Comparison of ENCODE assay signal across 16 cellular contexts in the genomic region with DNA sequence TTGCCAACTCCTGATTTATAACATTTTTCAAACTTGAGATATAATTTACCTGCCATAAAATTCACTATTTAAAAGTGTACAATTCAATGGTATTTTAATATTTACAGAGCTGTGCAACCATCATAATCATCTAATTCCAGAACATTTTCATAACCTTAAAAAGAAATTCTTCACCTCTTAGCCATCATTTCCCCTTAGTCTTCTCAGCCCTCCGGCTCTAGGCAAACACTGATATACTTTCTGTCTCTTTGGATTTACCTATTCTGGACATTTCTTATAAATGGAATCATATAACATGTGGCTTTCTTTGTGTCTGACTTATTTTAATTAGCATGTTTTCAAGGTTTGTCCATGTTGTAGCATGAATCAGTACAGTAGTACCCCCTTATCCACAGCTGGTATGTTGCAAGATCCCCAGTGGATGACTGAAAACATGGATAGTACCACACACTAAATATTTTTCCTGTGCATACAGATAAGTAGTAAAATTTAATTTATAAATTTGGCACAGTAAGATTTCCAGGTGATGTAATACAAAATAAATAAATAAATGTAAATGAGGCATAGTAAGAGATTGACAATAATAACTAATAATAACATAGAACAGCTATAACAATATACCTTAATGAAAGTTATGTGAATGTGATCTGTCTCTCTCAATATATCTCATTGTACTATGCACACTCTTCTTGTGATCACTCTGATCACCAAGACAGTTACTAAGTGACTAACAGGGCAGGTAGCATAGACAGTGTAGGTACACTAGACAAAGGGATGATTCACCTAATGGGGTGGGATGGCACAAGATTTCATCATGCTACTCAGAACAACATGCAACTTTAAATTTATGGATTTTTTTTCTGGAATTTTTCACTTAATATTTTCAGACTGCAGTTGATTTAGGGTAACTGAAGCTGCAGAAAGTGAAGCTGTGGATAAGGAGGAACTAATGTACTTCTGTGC.
DNase-seq lines count a peak whose midpoint lies in the region; ATAC-seq and TF ChIP-seq lines count a peak whose summit lies in the region.
"Had no signal": no experiment of that assay in that cellular context is flagged by ENCODE, and none has a peak within 500 bp of the region (broad histone marks: within the 10 kb centered on the region; RNA-seq: fewer than 3 reads in every experiment).

No MANE protein-coding gene starts in this region.

- H3K27me3 Mint-ChIP-seq in HFFc6 (ENCODE audit: insufficient read depth) (peaks cover 6% of the 10 kb centered on the region; the same call in 1 of the 2 replicates), WTC11 (ENCODE audit: low read depth) (no peaks in the 10 kb centered on the region), endodermal cell (ENCODE audit: insufficient read depth) (no peaks in the 10 kb centered on the region)
- H3K27me3 Mint-ChIP-seq in activated CD8-positive, alpha-beta memory T cell treated with anti-CD3 and anti-CD28 coated beads, Interleukin-2, amount 10 ng/mL, durations not matched to agents 7 days and 5 days, result no peaks in the 10 kb centered on the region
- H3K27me3 Mint-ChIP-seq: naive B cell had no signal

- H3K4me3 Mint-ChIP-seq in HFFc6 (no peak overlapping the region; the same call in 1 of the 2 replicates), WTC11 (no peak overlapping the region), endodermal cell (no peak overlapping the region)
- H3K4me3 Mint-ChIP-seq in activated CD8-positive, alpha-beta memory T cell treated with anti-CD3 and anti-CD28 coated beads, Interleukin-2, amount 10 ng/mL, durations not matched to agents 7 days and 5 days, result no peak overlapping the region
- H3K4me3 Mint-ChIP-seq: naive B cell had no signal

- peaks cover 6% of the 10 kb centered on the region; the same call in 1 of the 2 replicates for H3K4me1 Mint-ChIP-seq in HFFc6 (ENCODE audit: low read depth)
- H3K4me1 Mint-ChIP-seq in WTC11, result no peaks in the 10 kb centered on the region
- H3K4me1 Mint-ChIP-seq in endodermal cell, result peaks cover 5% of the 10 kb centered on the region
- no peaks in the 10 kb centered on the region for H3K4me1 Mint-ChIP-seq in activated CD8-positive, alpha-beta memory T cell treated with anti-CD3 and anti-CD28 coated beads, Interleukin-2, amount 10 ng/mL, durations not matched to agents 7 days and 5 days
- H3K4me1 Mint-ChIP-seq: naive B cell had no signal

- WGBS in endodermal cell (ENCODE audit: insufficient coverage in 1 of 2, insufficient read length in 1 of 2), 2 experiments, result 100% methylated on average over 1 of the region's 1 CpG; no CpG with 5 or more reads in 1 of the 2 experiments

- no peaks in the 10 kb centered on the region for H3K27me3 ChIP-seq in endodermal cell (ENCODE audit: control insufficient read depth, insufficient read depth, low read length, poor library complexity, severe bottlenecking)
- H3K27me3 ChIP-seq: MG63, thyroid gland had no signal

- H3K36me3 Mint-ChIP-seq in HFFc6 (ENCODE audit: low read depth) (peaks cover 43% of the 10 kb centered on the region), WTC11 (peaks cover 16% of the 10 kb centered on the region), endodermal cell (ENCODE audit: low read depth) (peaks cover 41% of the 10 kb centered on the region)
- H3K36me3 Mint-ChIP-seq in activated CD8-positive, alpha-beta memory T cell treated with anti-CD3 and anti-CD28 coated beads, Interleukin-2, amount 10 ng/mL, durations not matched to agents 7 days and 5 days, result peaks cover 14% of the 10 kb centered on the region

- POLR2A ChIA-PET in WTC11 (lab: Charles Lee), result no interaction called here

- CTCF ChIA-PET in WTC11 (lab: Charles Lee), result no interaction called here
- CTCF ChIA-PET in activated CD8-positive, alpha-beta memory T cell treated with anti-CD3 and anti-CD28 coated beads, Interleukin-2, amount 10 ng/mL, durations not matched to agents 7 days and 5 days (lab: Charles Lee), result no interaction called here

- peaks cover 61% of the 10 kb centered on the region for H3K36me3 ChIP-seq in endodermal cell (ENCODE audit: control insufficient read depth, insufficient read depth, low read length)

- H3K9ac ChIP-seq in endodermal cell (ENCODE audit: extremely low read depth, low read length, poor library complexity, severe bottlenecking), result no peak overlapping the region

- H3K4me3 ChIP-seq in AG10803 (ENCODE audit: low read length) (no peak overlapping the region), endodermal cell (ENCODE audit: low read length) (no peak overlapping the region)
- H3K4me3 ChIP-seq: left ventricle myocardium inferior, MG63, psoas muscle, thyroid gland had no signal

- DNase-seq in AG10803 (ENCODE audit: low read depth) (peak; percentile 26), HFFc6 (no peak), WTC11 (ENCODE audit: low spot score) (no peak), iris pigment epithelial cell (ENCODE audit: low read depth) (peak; percentile 50), GM13976 (ENCODE audit: low spot score) (no peak), endodermal cell (no peak), T-helper 2 cell (no peak)
- no peak for DNase-seq in activated CD8-positive, alpha-beta memory T cell treated with anti-CD3 and anti-CD28 coated beads, Interleukin-2, amount 10 ng/mL, durations not matched to agents 7 days and 5 days
- DNase-seq: erythroblast, left ventricle myocardium inferior, MG63, naive B cell, psoas muscle, SIG-M5, thyroid gland had no signal

- in situ Hi-C loops in GM13976 (cut with MboI; ENCODE audit: low sequenced_read_pairs, unreplicated experiment), result no loop called here

- no peaks in the 10 kb centered on the region for H3K4me1 ChIP-seq in endodermal cell (ENCODE audit: control insufficient read depth, insufficient read depth, low read length)
- H3K4me1 ChIP-seq: psoas muscle, thyroid gland had no signal

- H3K9me3 Mint-ChIP-seq in HFFc6, result no peaks in the 10 kb centered on the region
- no peaks in the 10 kb centered on the region for H3K9me3 Mint-ChIP-seq in WTC11
- peaks cover 2% of the 10 kb centered on the region for H3K9me3 Mint-ChIP-seq in endodermal cell
- H3K9me3 Mint-ChIP-seq in activated CD8-positive, alpha-beta memory T cell treated with anti-CD3 and anti-CD28 coated beads, Interleukin-2, amount 10 ng/mL, durations not matched to agents 7 days and 5 days (ENCODE audit: low read depth), result no peaks in the 10 kb centered on the region
- H3K9me3 Mint-ChIP-seq: naive B cell had no signal

- ATAC-seq in WTC11, result no peak
- ATAC-seq in activated CD8-positive, alpha-beta memory T cell treated with anti-CD3 and anti-CD28 coated beads, Interleukin-2, amount 10 ng/mL, durations not matched to agents 7 days and 5 days, result no peak
- ATAC-seq: psoas muscle had no signal

- H3K9me3 ChIP-seq in endodermal cell (ENCODE audit: control insufficient read depth, low read length), result no peaks in the 10 kb centered on the region
- H3K9me3 ChIP-seq: left ventricle myocardium inferior, MG63, psoas muscle, thyroid gland had no signal

- TF ChIP-seq CTCF in AG10803 (conservative IDR thresholded peaks at IDR 0.05; ENCODE audit: low read length), result no peak
- no peak for TF ChIP-seq CTCF in HFFc6 (IDR thresholded peaks at IDR 0.05)
- TF ChIP-seq CTCF in WTC11 (IDR thresholded peaks at IDR 0.05), result no peak
- no peak for TF ChIP-seq CTCF in GM13976 (IDR thresholded peaks at IDR 0.05; ENCODE audit: borderline replicate concordance, control extremely low read depth, extremely low read depth, insufficient read depth, missing control alignments)
- no peak for TF ChIP-seq CTCF in endodermal cell (conservative IDR thresholded peaks at IDR 0.05)

- peak overlapping the region; percentile 40; the same call in 1 of the 2 replicates for H3K27ac Mint-ChIP-seq in HFFc6
- H3K27ac Mint-ChIP-seq in WTC11, result no peak overlapping the region
- H3K27ac Mint-ChIP-seq in endodermal cell, result no peak overlapping the region
- no peak overlapping the region for H3K27ac Mint-ChIP-seq in activated CD8-positive, alpha-beta memory T cell treated with anti-CD3 and anti-CD28 coated beads, Interleukin-2, amount 10 ng/mL, durations not matched to agents 7 days and 5 days
- H3K27ac Mint-ChIP-seq: naive B cell had no signal

- no peak overlapping the region for H3K27ac ChIP-seq in endodermal cell (ENCODE audit: low read depth, low read length)
- H3K27ac ChIP-seq: C4-2B, left ventricle myocardium inferior, psoas muscle, thyroid gland had no signal

TF ChIP-seq in WTC11, 78 proteins besides CTCF, POLR2A, EP300 and RAD21:
- no peak for TF ChIP-seq ZNF512 (CRISPR knock-in tag; IDR thresholded peaks at IDR 0.05; ENCODE audit: borderline replicate concordance)
- peak; percentile 84 for TF ChIP-seq GABPB1 (CRISPR knock-in tag; IDR thresholded peaks at IDR 0.05)

Comparison
In these comparisons a context has a peak if more than half of its experiments do, and no peak if none do; other contexts are left out.
1. DNase-seq: peak in AG10803 (single experiment) and iris pigment epithelial cell (single experiment); none in HFFc6 (single experiment), WTC11 (single experiment), GM13976 (single experiment), endodermal cell (single experiment), activated CD8-positive, alpha-beta memory T cell treated with anti-CD3 and anti-CD28 coated beads, Interleukin-2, amount 10 ng/mL, durations not matched to agents 7 days and 5 days (single experiment) and T-helper 2 cell (0 of 5).